Comparison of ENCODE assay signal across 20 cellular contexts in genomic region chr11:5716518-5716917, GRCh38. TPM values are rescaled to one million over a fixed set of nuclear protein-coding genes. Genes with fewer than 3 reads are reported as not detected.
"Had no signal": no experiment of that assay in that cellular context is flagged by ENCODE, and none has a peak within 500 bp of the region (broad histone marks: within the 10 kb centered on the region; RNA-seq: fewer than 3 reads in every experiment).

No MANE protein-coding gene starts in this region.

RNA-seq across cellular contexts. Expression of gene OR56B1, which starts 19.7 kb away (rescaled TPM):
- total RNA-seq: kidney epithelial cell, left cardiac atrium, left colon, left lobe of liver, left lung, left ventricle myocardium inferior, left ventricle myocardium superior, liver, lower lobe of right lung, lung, lung microvascular endothelial cell, mammary epithelial cell, mesenteric fat pad, mucosa of descending colon, mucosa of gallbladder, myocyte had no signal
- polyA plus RNA-seq: keratinocyte, liver, mammary epithelial cell had no signal

RNA-seq across cellular contexts. Expression of gene OR52N4, which starts 37.5 kb away (rescaled TPM):
- total RNA-seq: kidney epithelial cell, left cardiac atrium, left colon, left lobe of liver, left ventricle myocardium inferior, left ventricle myocardium superior, lower leg skin, lower lobe of right lung, lung microvascular endothelial cell, mammary epithelial cell, mesenteric fat pad, mesothelial cell of epicardium, mucosa of descending colon, mucosa of gallbladder, myocyte had no signal
- polyA plus RNA-seq: immature natural killer cell, keratinocyte, liver, mammary epithelial cell had no signal
